1 cellular context compared by ENCODE assay signal in the genomic region with DNA sequence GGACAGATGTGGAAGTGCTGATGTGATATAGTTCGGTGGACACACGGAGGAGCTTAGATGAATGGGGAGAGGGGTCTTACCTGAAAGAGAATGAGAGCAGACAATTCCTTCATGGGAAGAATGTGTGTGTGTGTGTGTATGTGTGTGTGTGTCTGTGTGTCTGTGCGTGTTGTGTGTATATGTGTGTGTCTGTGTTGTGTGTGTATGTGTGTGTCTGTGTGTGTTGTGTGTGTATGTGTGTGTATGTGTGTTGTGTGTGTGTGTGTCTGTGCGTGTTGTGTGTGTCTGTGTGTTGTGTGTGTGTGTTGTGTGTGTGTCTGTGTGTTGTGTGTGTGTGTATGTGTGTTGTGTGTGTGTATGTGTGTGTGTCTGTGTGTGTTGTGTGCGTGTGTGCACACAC.
TF ChIP-seq lines count a peak whose summit lies in the region.

No MANE protein-coding gene starts in this region.

TF ChIP-seq in HepG2, 621 proteins besides CTCF, POLR2A, EP300 and RAD21:
- TF ChIP-seq, protein P1, sequence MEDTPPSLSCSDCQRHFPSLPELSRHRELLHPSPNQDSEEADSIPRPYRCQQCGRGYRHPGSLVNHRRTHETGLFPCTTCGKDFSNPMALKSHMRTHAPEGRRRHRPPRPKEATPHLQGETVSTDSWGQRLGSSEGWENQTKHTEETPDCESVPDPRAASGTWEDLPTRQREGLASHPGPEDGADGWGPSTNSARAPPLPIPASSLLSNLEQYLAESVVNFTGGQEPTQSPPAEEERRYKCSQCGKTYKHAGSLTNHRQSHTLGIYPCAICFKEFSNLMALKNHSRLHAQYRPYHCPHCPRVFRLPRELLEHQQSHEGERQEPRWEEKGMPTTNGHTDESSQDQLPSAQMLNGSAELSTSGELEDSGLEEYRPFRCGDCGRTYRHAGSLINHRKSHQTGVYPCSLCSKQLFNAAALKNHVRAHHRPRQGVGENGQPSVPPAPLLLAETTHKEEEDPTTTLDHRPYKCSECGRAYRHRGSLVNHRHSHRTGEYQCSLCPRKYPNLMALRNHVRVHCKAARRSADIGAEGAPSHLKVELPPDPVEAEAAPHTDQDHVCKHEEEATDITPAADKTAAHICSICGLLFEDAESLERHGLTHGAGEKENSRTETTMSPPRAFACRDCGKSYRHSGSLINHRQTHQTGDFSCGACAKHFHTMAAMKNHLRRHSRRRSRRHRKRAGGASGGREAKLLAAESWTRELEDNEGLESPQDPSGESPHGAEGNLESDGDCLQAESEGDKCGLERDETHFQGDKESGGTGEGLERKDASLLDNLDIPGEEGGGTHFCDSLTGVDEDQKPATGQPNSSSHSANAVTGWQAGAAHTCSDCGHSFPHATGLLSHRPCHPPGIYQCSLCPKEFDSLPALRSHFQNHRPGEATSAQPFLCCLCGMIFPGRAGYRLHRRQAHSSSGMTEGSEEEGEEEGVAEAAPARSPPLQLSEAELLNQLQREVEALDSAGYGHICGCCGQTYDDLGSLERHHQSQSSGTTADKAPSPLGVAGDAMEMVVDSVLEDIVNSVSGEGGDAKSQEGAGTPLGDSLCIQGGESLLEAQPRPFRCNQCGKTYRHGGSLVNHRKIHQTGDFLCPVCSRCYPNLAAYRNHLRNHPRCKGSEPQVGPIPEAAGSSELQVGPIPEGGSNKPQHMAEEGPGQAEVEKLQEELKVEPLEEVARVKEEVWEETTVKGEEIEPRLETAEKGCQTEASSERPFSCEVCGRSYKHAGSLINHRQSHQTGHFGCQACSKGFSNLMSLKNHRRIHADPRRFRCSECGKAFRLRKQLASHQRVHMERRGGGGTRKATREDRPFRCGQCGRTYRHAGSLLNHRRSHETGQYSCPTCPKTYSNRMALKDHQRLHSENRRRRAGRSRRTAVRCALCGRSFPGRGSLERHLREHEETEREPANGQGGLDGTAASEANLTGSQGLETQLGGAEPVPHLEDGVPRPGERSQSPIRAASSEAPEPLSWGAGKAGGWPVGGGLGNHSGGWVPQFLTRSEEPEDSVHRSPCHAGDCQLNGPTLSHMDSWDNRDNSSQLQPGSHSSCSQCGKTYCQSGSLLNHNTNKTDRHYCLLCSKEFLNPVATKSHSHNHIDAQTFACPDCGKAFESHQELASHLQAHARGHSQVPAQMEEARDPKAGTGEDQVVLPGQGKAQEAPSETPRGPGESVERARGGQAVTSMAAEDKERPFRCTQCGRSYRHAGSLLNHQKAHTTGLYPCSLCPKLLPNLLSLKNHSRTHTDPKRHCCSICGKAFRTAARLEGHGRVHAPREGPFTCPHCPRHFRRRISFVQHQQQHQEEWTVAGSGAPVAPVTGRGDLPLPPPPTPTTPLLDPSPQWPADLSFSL (CRISPR knock-in tag; IDR thresholded peaks at IDR 0.05), result peak; percentile 62
- no peak for TF ChIP-seq SATB2 (CRISPR knock-in tag; IDR thresholded peaks at IDR 0.05)
- TF ChIP-seq ZNF773 (CRISPR knock-in tag; IDR thresholded peaks at IDR 0.05; ENCODE audit: borderline replicate concordance), result no peak
- TF ChIP-seq ZNF24 (IDR thresholded peaks at IDR 0.05), result no peak
- TF ChIP-seq CC2D1A (CRISPR knock-in tag; IDR thresholded peaks at IDR 0.05), result no peak
- no peak for TF ChIP-seq ZBTB3 (CRISPR knock-in tag; IDR thresholded peaks at IDR 0.05; ENCODE audit: borderline replicate concordance, low read depth)
- TF ChIP-seq HES4 (CRISPR knock-in tag; IDR thresholded peaks at IDR 0.05; ENCODE audit: borderline replicate concordance), result no peak
